18 cellular contexts compared by ENCODE assay signal in the genomic region with DNA sequence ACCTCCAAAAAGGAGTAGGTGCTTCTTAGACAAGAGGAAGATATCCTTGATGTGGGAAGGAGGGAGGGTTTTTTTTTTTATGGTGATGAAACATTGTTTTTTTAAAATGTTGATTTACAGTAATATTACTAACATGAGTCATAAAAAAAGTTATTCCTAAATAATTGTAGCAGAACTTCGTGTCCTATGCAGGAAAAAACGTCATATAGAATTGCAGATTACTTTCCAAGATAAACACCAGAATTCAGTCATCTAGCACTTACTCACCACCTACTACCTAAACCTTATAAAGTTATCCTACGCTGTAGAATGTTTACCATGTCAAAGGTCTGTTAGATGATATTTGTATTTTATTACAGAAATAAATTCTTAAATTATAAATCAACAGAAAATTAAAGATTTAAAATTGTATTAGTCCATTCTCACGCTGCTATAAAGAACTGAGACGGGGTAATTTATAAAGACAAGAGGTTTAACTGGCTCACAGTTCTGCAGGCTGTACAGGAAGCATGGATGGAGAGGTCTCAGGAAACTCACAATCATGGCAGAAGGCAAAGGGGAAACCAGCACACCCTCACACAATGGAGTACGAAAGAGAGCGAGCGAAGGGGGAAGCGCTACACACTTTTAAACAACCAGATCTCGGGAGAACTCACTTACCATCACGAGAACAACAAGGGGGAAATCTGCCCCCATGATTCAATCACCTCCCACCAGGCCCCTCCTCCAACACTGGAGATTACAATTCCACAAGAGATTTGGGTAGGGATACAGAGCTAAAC.
DNase-seq lines count a peak whose midpoint lies in the region; ATAC-seq and TF ChIP-seq lines count a peak whose summit lies in the region.
"Had no signal": no experiment of that assay in that cellular context is flagged by ENCODE, and none has a peak within 500 bp of the region (broad histone marks: within the 10 kb centered on the region; RNA-seq: fewer than 3 reads in every experiment).

No MANE protein-coding gene starts in this region.

- H3K4me3 Mint-ChIP-seq in activated CD8-positive, alpha-beta memory T cell treated with anti-CD3 and anti-CD28 coated beads, Interleukin-2, amount 10 ng/mL, durations not matched to agents 7 days and 5 days = no peak overlapping the region
- H3K4me3 Mint-ChIP-seq: GM23338; naive thymus-derived CD8-positive, alpha-beta T cell had no signal

- H3K27ac ChIP-seq in osteoblast (ENCODE audit: low read depth, low read length) (no peak overlapping the region), aorta (ENCODE audit: low read depth in 1 of 2, low read length in 2 of 2) (no peak overlapping the region)
- H3K27ac ChIP-seq: lower lobe of right lung had no signal

- H3K9me3 ChIP-seq in osteoblast (ENCODE audit: low read depth, low read length) (no peaks in the 10 kb centered on the region), aorta (ENCODE audit: control insufficient read depth, low read length) (peaks cover 1% of the 10 kb centered on the region), BE2C (no peaks in the 10 kb centered on the region)
- H3K9me3 ChIP-seq: lower lobe of right lung had no signal

- H3K36me3 ChIP-seq in osteoblast (ENCODE audit: insufficient read depth, low read length) (no peaks in the 10 kb centered on the region), aorta (ENCODE audit: control insufficient read depth in 1 of 2, insufficient read depth in 2 of 2, low read length in 1 of 2) (no peaks in the 10 kb centered on the region), BE2C (no peaks in the 10 kb centered on the region)
- H3K36me3 ChIP-seq: lower lobe of right lung had no signal

- no peaks in the 10 kb centered on the region for H4K20me1 ChIP-seq in osteoblast (ENCODE audit: insufficient read depth, low read length)

- no peak overlapping the region for H3K27ac Mint-ChIP-seq in activated CD8-positive, alpha-beta memory T cell treated with anti-CD3 and anti-CD28 coated beads, Interleukin-2, amount 10 ng/mL, durations not matched to agents 7 days and 5 days
- H3K27ac Mint-ChIP-seq: activated T-helper 2 cell treated with anti-CD3 and anti-CD28 coated beads, Interferon-gamma antibody, Interleukin-2, Interleukin-4, amounts not matched to agents 10 μg/mL and 5 μg/mL and 100 μg/mL, durations not matched to agents 14 hours and 24 hours and 36 hours; GM23338 had no signal

- DNase-seq in HT1080 (ENCODE audit: low read depth) (peak; percentile 57), astrocyte of the hippocampus (ENCODE audit: low read depth, low spot score) (peak; percentile 20), fibroblast of pulmonary artery (ENCODE audit: low read depth) (peak; percentile 89), osteoblast (ENCODE audit: insufficient read length, low spot score, missing footprints) (peak; percentile 81), retina (no peak), aorta (no peak), BE2C (no peak)
- no peak for DNase-seq in activated CD8-positive, alpha-beta memory T cell treated with anti-CD3 and anti-CD28 coated beads, Interleukin-2, amount 10 ng/mL, durations not matched to agents 7 days and 5 days
- DNase-seq: amygdala; Calu3; lower lobe of right lung; naive thymus-derived CD8-positive, alpha-beta T cell; NCI-H1092 treated with DMSO at 0.1 percent for 48 hours; SHP77; substantia nigra; T-helper 2 cell had no signal

- no peak overlapping the region for H2AFZ ChIP-seq in osteoblast (ENCODE audit: low read length)
- H2AFZ ChIP-seq: GM23338 had no signal

- no peak for TF ChIP-seq CTCF in fibroblast of pulmonary artery (IDR thresholded peaks at IDR 0.05; ENCODE audit: low read length, missing control alignments)
- TF ChIP-seq CTCF in osteoblast (IDR thresholded peaks at IDR 0.05; ENCODE audit: extremely low read depth, low read depth, low read length) = no peak
- no peak for TF ChIP-seq CTCF in BE2C (IDR thresholded peaks at IDR 0.05; ENCODE audit: low read depth, low read length)

- no peak overlapping the region for H3K4me2 ChIP-seq in osteoblast (ENCODE audit: insufficient read depth, low read length)
- H3K4me2 ChIP-seq: GM23338 had no signal

- H3K4me1 ChIP-seq in osteoblast (ENCODE audit: insufficient read depth, low read length) (peaks cover 3% of the 10 kb centered on the region), aorta (ENCODE audit: control insufficient read depth in 1 of 2, insufficient read depth in 2 of 2, low read length in 2 of 2) (no peaks in the 10 kb centered on the region), BE2C (no peaks in the 10 kb centered on the region)
- H3K4me1 ChIP-seq: lower lobe of right lung had no signal

- no peaks in the 10 kb centered on the region for H3K79me2 ChIP-seq in osteoblast (ENCODE audit: insufficient read depth, low read length)

- no peaks in the 10 kb centered on the region for H3K4me1 Mint-ChIP-seq in activated CD8-positive, alpha-beta memory T cell treated with anti-CD3 and anti-CD28 coated beads, Interleukin-2, amount 10 ng/mL, durations not matched to agents 7 days and 5 days
- H3K4me1 Mint-ChIP-seq: GM23338 had no signal

- H3K27me3 Mint-ChIP-seq in activated CD8-positive, alpha-beta memory T cell treated with anti-CD3 and anti-CD28 coated beads, Interleukin-2, amount 10 ng/mL, durations not matched to agents 7 days and 5 days = no peaks in the 10 kb centered on the region

- WGBS in aorta, 2 donors = 61 to 72% methylated on average over 11 of the region's 11 CpGs

- CTCF ChIA-PET in activated CD8-positive, alpha-beta memory T cell treated with anti-CD3 and anti-CD28 coated beads, Interleukin-2, amount 10 ng/mL, durations not matched to agents 7 days and 5 days (lab: Charles Lee) = no interaction called here

- peaks cover 2% of the 10 kb centered on the region for H3K9me3 Mint-ChIP-seq in activated CD8-positive, alpha-beta memory T cell treated with anti-CD3 and anti-CD28 coated beads, Interleukin-2, amount 10 ng/mL, durations not matched to agents 7 days and 5 days (ENCODE audit: low read depth)
- H3K9me3 Mint-ChIP-seq: activated T-helper 2 cell treated with anti-CD3 and anti-CD28 coated beads, Interferon-gamma antibody, Interleukin-2, Interleukin-4, amounts not matched to agents 10 μg/mL and 5 μg/mL and 100 μg/mL, durations not matched to agents 14 hours and 24 hours and 36 hours; GM23338 had no signal

- intact Hi-C loops in aorta (cut with DNase I) = no loop called here

- H3K36me3 Mint-ChIP-seq in activated CD8-positive, alpha-beta memory T cell treated with anti-CD3 and anti-CD28 coated beads, Interleukin-2, amount 10 ng/mL, durations not matched to agents 7 days and 5 days = no peaks in the 10 kb centered on the region
- H3K36me3 Mint-ChIP-seq: naive thymus-derived CD8-positive, alpha-beta T cell had no signal

- ATAC-seq in aorta (ENCODE audit: low FRiP score) = no peak
- no peak for ATAC-seq in activated CD8-positive, alpha-beta memory T cell treated with anti-CD3 and anti-CD28 coated beads, Interleukin-2, amount 10 ng/mL, durations not matched to agents 7 days and 5 days
- ATAC-seq: GM23338; lower lobe of right lung; naive thymus-derived CD8-positive, alpha-beta T cell had no signal

- H3K27me3 ChIP-seq in osteoblast (ENCODE audit: insufficient read depth, low read length) (no peaks in the 10 kb centered on the region), aorta (ENCODE audit: control insufficient read depth in 1 of 2, insufficient read depth in 2 of 2, low read length in 1 of 2) (no peaks in the 10 kb centered on the region), BE2C (no peaks in the 10 kb centered on the region)

- H3K4me3 ChIP-seq in fibroblast of pulmonary artery (replicated peaks; ENCODE audit: low read depth, low read length) (no peak overlapping the region), osteoblast (ENCODE audit: insufficient read depth, low read length) (no peak overlapping the region), aorta (ENCODE audit: low read length in 2 of 2) (no peak overlapping the region), BE2C (ENCODE audit: low read depth, low read length) (no peak overlapping the region)
- H3K4me3 ChIP-seq: GM23338, lower lobe of right lung had no signal

Comparison
In these comparisons a context has a peak if more than half of its experiments do, and no peak if none do; other contexts are left out.
1. DNase-seq: peak in HT1080 (single experiment), astrocyte of the hippocampus (single experiment), fibroblast of pulmonary artery (single experiment) and osteoblast (single experiment); none in retina (single experiment), aorta (0 of 2), BE2C (single experiment) and activated CD8-positive, alpha-beta memory T cell treated with anti-CD3 and anti-CD28 coated beads, Interleukin-2, amount 10 ng/mL, durations not matched to agents 7 days and 5 days (single experiment).